Comparison of ENCODE assay signal across 9 cellular contexts in the genomic region with DNA sequence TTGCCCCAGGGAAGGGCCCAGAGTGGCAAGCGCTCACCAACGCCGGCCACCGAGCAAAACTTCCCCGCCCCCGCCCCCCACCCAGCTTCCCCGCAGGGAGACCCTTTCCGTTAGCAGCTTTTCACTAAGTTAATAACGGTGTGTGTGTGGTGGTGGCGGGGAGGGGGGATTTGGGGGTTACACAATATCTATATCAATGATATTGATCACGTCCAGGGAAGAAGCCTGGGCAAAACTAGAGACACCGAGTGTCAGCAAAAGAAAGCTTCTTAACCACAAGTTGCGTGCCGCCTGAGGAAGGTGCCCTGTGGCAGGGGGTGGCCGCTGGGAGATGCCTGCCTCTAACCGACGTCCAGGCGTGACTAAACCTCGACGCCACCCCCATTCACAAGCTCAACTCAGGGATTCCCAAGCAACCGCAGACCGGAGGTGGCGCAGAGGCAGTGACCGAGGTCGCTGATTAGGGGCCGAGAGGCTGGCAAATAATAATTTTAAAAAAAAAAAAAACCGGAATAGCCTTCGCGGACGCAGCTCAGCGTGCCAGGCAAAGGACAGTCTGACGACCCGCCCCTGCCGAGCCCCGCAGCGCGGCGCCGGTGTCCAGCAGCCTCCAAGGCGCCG.
A peak's percentile ranks its signal among the peaks of the same experiment; 100 is the strongest.
DNase-seq lines count a peak whose midpoint lies in the region; ATAC-seq, FAIRE-seq and TF ChIP-seq lines count a peak whose summit lies in the region.
"Had no signal": no experiment of that assay in that cellular context is flagged by ENCODE, and none has a peak within 500 bp of the region (broad histone marks: within the 10 kb centered on the region; RNA-seq: fewer than 3 reads in every experiment).

No MANE protein-coding gene starts in this region.

- H3K36me3 ChIP-seq in PC-3 (ENCODE audit: low read depth, low read length) (no peaks in the 10 kb centered on the region), ovary (no peaks in the 10 kb centered on the region)
- H3K36me3 ChIP-seq: pancreas had no signal

- FAIRE-seq in D721Med (lab: Jason Lieb, UNC): no peak
- FAIRE-seq: pancreas had no signal

- ATAC-seq in GM18858 (IDR thresholded peaks at IDR 0.05; ENCODE audit: unreplicated experiment): peak; percentile 17
- ATAC-seq in HG03039 (IDR thresholded peaks at IDR 0.05; ENCODE audit: unreplicated experiment): peak; percentile 17
- ATAC-seq in PC-3: peak; percentile 64
- ATAC-seq in effector memory CD8-positive, alpha-beta T cell (replicated peaks): peak; percentile 33

- H3F3A ChIP-seq in PC-3 (ENCODE audit: low read length, unreplicated experiment): no peaks in the 10 kb centered on the region

- H3K79me2 ChIP-seq in PC-3 (ENCODE audit: low read length): no peaks in the 10 kb centered on the region

- peak; percentile 78 for DNase-seq in Ammon's horn (ENCODE audit: low spot score)
- peak; percentile 81 for DNase-seq in PC-3
- DNase-seq in effector memory CD8-positive, alpha-beta T cell: no peak
- no peak for DNase-seq in ovary
- no peak for DNase-seq in D721Med (ENCODE audit: insufficient read length, low spot score)
- no peak for DNase-seq in NCI-H2171 treated with DMSO at 0.1 percent for 48 hours (lab: John Stamatoyannopoulos, UW)

- CTCF ChIA-PET in PC-3 (lab: Charles Lee): interaction anchor here (0.6 to 0.8 kb wide), 7 partner anchors 11 to 519 kb away, joined by 3 to 9 read pairs (median 4); no protein-coding TSS in a partner anchor

- TF ChIP-seq EP300 in ovary (IDR thresholded peaks at IDR 0.05): no peak

- no peak for TF ChIP-seq POLR2A in ovary (IDR thresholded peaks at IDR 0.05)

- peaks cover 0 to 2% of the 10 kb centered on the region in 2 donors for H3K9me3 Mint-ChIP-seq in effector memory CD8-positive, alpha-beta T cell

- WGBS in ovary, 3 donors: 3% methylated on average over 34 to 41 of the region's 41 CpGs

- peaks cover 8% of the 10 kb centered on the region in 2 donors for H3K4me1 Mint-ChIP-seq in effector memory CD8-positive, alpha-beta T cell (ENCODE audit: low read depth in 2 of 2)

- intact Hi-C loops in PC-3 (cut with micrococcal nuclease) (loop anchor here (2.0 to 5.0 kb wide), 3 partner anchors 200 to 392 kb away; a partner anchor contains a TSS), ovary (cut with DNase I) (no loop called here)

- peak overlapping the region; percentile 73 for H3K4me3 ChIP-seq in PC-3 (ENCODE audit: low read length)
- H3K4me3 ChIP-seq in ovary: peak overlapping the region; percentile 28

- H4K20me1 ChIP-seq in PC-3 (ENCODE audit: low read length): no peaks in the 10 kb centered on the region

- H3K27me3 ChIP-seq in PC-3 (ENCODE audit: low read length): no peaks in the 10 kb centered on the region
- H3K27me3 ChIP-seq in ovary: no peaks in the 10 kb centered on the region

- peak overlapping the region; percentile 71 for H3K27ac ChIP-seq in PC-3 (ENCODE audit: low read length)
- no peak overlapping the region for H3K27ac ChIP-seq in ovary
- H3K27ac ChIP-seq: pancreas had no signal

- no peak for TF ChIP-seq CTCF in PC-3 (conservative IDR thresholded peaks at IDR 0.05; ENCODE audit: low read depth, low read length)
- no peak for TF ChIP-seq CTCF in ovary (IDR thresholded peaks at IDR 0.05)
- no peak for TF ChIP-seq CTCF in D721Med (IDR thresholded peaks at IDR 0.05; ENCODE audit: insufficient read depth, missing control alignments)

- peaks cover 8% of the 10 kb centered on the region; the same call in 1 of the 2 replicates for H3K4me1 ChIP-seq in PC-3 (ENCODE audit: insufficient read depth, low read length)
- no peaks in the 10 kb centered on the region for H3K4me1 ChIP-seq in ovary (ENCODE audit: insufficient read depth)
- H3K4me1 ChIP-seq: pancreas had no signal

- H3K9me3 ChIP-seq in PC-3 (ENCODE audit: low read length) (no peaks in the 10 kb centered on the region), ovary (no peaks in the 10 kb centered on the region)
- H3K9me3 ChIP-seq: pancreas had no signal

- H2AFZ ChIP-seq in PC-3 (ENCODE audit: low read length): peak overlapping the region; percentile 85

- peak overlapping the region; percentile 88 for H3K4me2 ChIP-seq in PC-3 (ENCODE audit: low read length)

- no peak overlapping the region for H3K27ac Mint-ChIP-seq in effector memory CD8-positive, alpha-beta T cell

- TSS peak; percentile 4 for BruUV-seq in PC-3 (replicated peaks; lab: Mats Ljungman, UMichigan)

- peaks cover 62 to 63% of the 10 kb centered on the region in 2 donors for H3K27me3 Mint-ChIP-seq in effector memory CD8-positive, alpha-beta T cell

- peak overlapping the region; percentile 66 to 76 for H3K4me3 Mint-ChIP-seq in effector memory CD8-positive, alpha-beta T cell

- H3K9ac ChIP-seq in PC-3 (ENCODE audit: low read length): peak overlapping the region; percentile 64

- peaks cover 8% of the 10 kb centered on the region for H3K36me3 Mint-ChIP-seq in effector memory CD8-positive, alpha-beta T cell (ENCODE audit: insufficient read depth)

- H3K9me2 ChIP-seq in PC-3 (replicated peaks; ENCODE audit: low read length): no peaks in the 10 kb centered on the region

- POLR2A ChIA-PET in PC-3 (lab: Charles Lee; ENCODE audit: unreplicated experiment): interaction anchor here (0.6 to 1.0 kb wide), 16 partner anchors 10 to 1734 kb away, joined by 3 to 18 read pairs (median 9); a partner anchor contains a TSS

Comparison
In these comparisons a context has a peak if more than half of its experiments do, and no peak if none do; other contexts are left out.
1. DNase-seq: peak in Ammon's horn (single experiment) and PC-3 (single experiment); none in effector memory CD8-positive, alpha-beta T cell (0 of 3), ovary (0 of 5), D721Med (single experiment) and NCI-H2171 treated with DMSO at 0.1 percent for 48 hours (single experiment).
2. Peak in every context shown above with its lines, with median percentiles within 50 percentile points of each other: ATAC-seq.